8 cellular contexts compared by ENCODE assay signal in the genomic region with DNA sequence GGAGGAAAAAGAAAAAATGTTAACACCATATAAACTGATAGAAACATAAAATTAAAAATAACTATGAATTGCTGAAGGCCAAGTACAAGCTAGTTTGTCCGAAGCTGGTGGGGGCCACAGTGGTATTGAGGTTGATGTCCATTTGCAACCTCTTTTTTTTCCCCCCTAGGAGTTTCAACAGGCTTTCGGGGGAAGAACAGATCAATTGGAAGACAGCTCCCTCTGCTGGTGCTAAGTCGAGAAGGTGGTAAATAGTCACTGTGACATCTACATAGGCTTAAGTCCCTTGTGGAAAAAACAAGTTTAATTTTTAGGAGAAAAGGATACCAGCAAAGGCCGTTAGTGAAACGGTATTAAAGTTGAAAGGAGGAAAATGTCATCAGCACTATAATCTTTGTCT.
DNase-seq lines count a peak whose midpoint lies in the region; ATAC-seq and TF ChIP-seq lines count a peak whose summit lies in the region.

No MANE protein-coding gene starts in this region.

- no peaks in the 10 kb centered on the region for H3K36me3 ChIP-seq in BE2C

- H3K27me3 ChIP-seq in BE2C, result no peaks in the 10 kb centered on the region

- TF ChIP-seq CTCF in BE2C (IDR thresholded peaks at IDR 0.05; ENCODE audit: low read depth, low read length), result peak; percentile 50
- TF ChIP-seq CTCF in GM12875 (IDR thresholded peaks at IDR 0.05; ENCODE audit: borderline replicate concordance, insufficient read depth, low read depth, low read length), result peak; percentile 52; the same call in 1 of the 2 replicates

- no peaks in the 10 kb centered on the region for H3K4me1 ChIP-seq in BE2C

- no peaks in the 10 kb centered on the region for H3K9me3 ChIP-seq in BE2C

- DNase-seq in BE2C (peak; percentile 13), NCI-H128 (lab: John Stamatoyannopoulos, UW; ENCODE audit: unreplicated experiment) (peak; percentile 1), germinal center (ENCODE audit: low spot score) (peak; percentile 1)
- DNase-seq in activated CD4-positive, alpha-beta T cell treated with anti-CD3 and anti-CD28 coated beads for 4 hours, result peak; percentile 10 to 44
- DNase-seq in stimulated activated CD4-positive, alpha-beta T cell treated with anti-CD3 and anti-CD28 coated beads, Interleukin-4, amount 100 ng/mL, for 48 hours (ENCODE audit: low read depth in 2 of 2), result peak; percentile 3

- H3K4me3 ChIP-seq in BE2C (ENCODE audit: low read depth, low read length) (no peak overlapping the region), GM12875 (ENCODE audit: low read depth, low read length) (no peak overlapping the region)

- ATAC-seq in GM21526 (IDR thresholded peaks at IDR 0.05; ENCODE audit: low FRiP score, unreplicated experiment) (no peak), HG03139 (IDR thresholded peaks at IDR 0.05; ENCODE audit: unreplicated experiment) (no peak)
